Comparison of ENCODE assay signal across 8 cellular contexts in genomic region chr17:81667754-81668153, GRCh38. TPM values are rescaled to one million over a fixed set of nuclear protein-coding genes. Genes with fewer than 3 reads are reported as not detected.
DNase-seq lines count a peak whose midpoint lies in the region; ATAC-seq and TF ChIP-seq lines count a peak whose summit lies in the region.

No MANE protein-coding gene starts in this region.

- peaks cover 38% of the 10 kb centered on the region for H3K4me1 ChIP-seq in CD4-positive, CD25-positive, alpha-beta regulatory T cell (ENCODE audit: control insufficient read depth, insufficient read depth, low read length, poor library complexity, severe bottlenecking)
- H3K4me1 ChIP-seq in KMS-11 (ENCODE audit: low read depth, poor library complexity, severe bottlenecking), result peaks cover 24% of the 10 kb centered on the region

- peaks cover 34% of the 10 kb centered on the region for H3K36me3 ChIP-seq in CD4-positive, CD25-positive, alpha-beta regulatory T cell (ENCODE audit: control insufficient read depth, insufficient read depth, low read length)
- peaks cover 5% of the 10 kb centered on the region; the same call in 1 of the 2 replicates for H3K36me3 ChIP-seq in KMS-11 (ENCODE audit: insufficient read depth)

- no peak for ATAC-seq in CD4-positive, CD25-positive, alpha-beta regulatory T cell (ENCODE audit: low read depth in 2 of 2)
- ATAC-seq in activated T-helper 17 cell treated with anti-CD3 and anti-CD28 coated beads, Interleukin-2, amount 50 U/mL, for 72 hours (replicated peaks), result no peak
- ATAC-seq in memory B cell (ENCODE audit: low read depth) (no peak), GM19463 (IDR thresholded peaks at IDR 0.05; ENCODE audit: unreplicated experiment) (no peak), HG03457 (IDR thresholded peaks at IDR 0.05; ENCODE audit: unreplicated experiment) (no peak)

- no peak overlapping the region; the same call in 1 of the 2 replicates for H3K9ac ChIP-seq in KMS-11

- peak overlapping the region; percentile 88 to 100 (median 96) for H3K4me3 Mint-ChIP-seq in CD4-positive, CD25-positive, alpha-beta regulatory T cell
- peak overlapping the region; percentile 94 for H3K4me3 Mint-ChIP-seq in activated T-helper 17 cell treated with anti-CD3 and anti-CD28 coated beads, Interleukin-2, amount 50 U/mL, for 72 hours
- peak overlapping the region; percentile 93 for H3K4me3 Mint-ChIP-seq in memory B cell

- DNase-seq in CD4-positive, CD25-positive, alpha-beta regulatory T cell, result no peak
- DNase-seq in memory B cell (ENCODE audit: low spot score in 2 of 2), result no peak
- no peak for DNase-seq in activated gamma-delta T cell treated with Interleukin-2 at 50 U/mL for 16 hours
- no peak for DNase-seq in iPS-NIHi11 (ENCODE audit: low spot score)

- no peaks in the 10 kb centered on the region for H3K27me3 Mint-ChIP-seq in CD4-positive, CD25-positive, alpha-beta regulatory T cell
- H3K27me3 Mint-ChIP-seq in activated T-helper 17 cell treated with anti-CD3 and anti-CD28 coated beads, Interleukin-2, amount 50 U/mL, for 72 hours, result no peaks in the 10 kb centered on the region
- H3K27me3 Mint-ChIP-seq in memory B cell, result no peaks in the 10 kb centered on the region

- H3K27me3 ChIP-seq in CD4-positive, CD25-positive, alpha-beta regulatory T cell (ENCODE audit: control insufficient read depth, insufficient read depth, low read length), result no peaks in the 10 kb centered on the region
- no peaks in the 10 kb centered on the region for H3K27me3 ChIP-seq in KMS-11 (ENCODE audit: insufficient read depth, low read depth)

- peak overlapping the region; percentile 53 to 93 (median 83) for H3K27ac Mint-ChIP-seq in CD4-positive, CD25-positive, alpha-beta regulatory T cell
- H3K27ac Mint-ChIP-seq in activated T-helper 17 cell treated with anti-CD3 and anti-CD28 coated beads, Interleukin-2, amount 50 U/mL, for 72 hours, result peak overlapping the region; percentile 96
- H3K27ac Mint-ChIP-seq in memory B cell, result peak overlapping the region; percentile 73

- no peaks in the 10 kb centered on the region for H4K20me1 ChIP-seq in KMS-11 (ENCODE audit: insufficient read depth)

- H2AFZ ChIP-seq in KMS-11 (ENCODE audit: low read depth), result no peak overlapping the region

- H3K9me3 ChIP-seq in CD4-positive, CD25-positive, alpha-beta regulatory T cell (ENCODE audit: control insufficient read depth in 2 of 2, low read length in 2 of 2), result no peaks in the 10 kb centered on the region

- H3K79me2 ChIP-seq in KMS-11 (ENCODE audit: insufficient read depth, low read depth), result peaks cover 42% of the 10 kb centered on the region

- peaks cover 7% of the 10 kb centered on the region for H3K36me3 Mint-ChIP-seq in CD4-positive, CD25-positive, alpha-beta regulatory T cell
- peaks cover 80% of the 10 kb centered on the region for H3K36me3 Mint-ChIP-seq in activated T-helper 17 cell treated with anti-CD3 and anti-CD28 coated beads, Interleukin-2, amount 50 U/mL, for 72 hours (ENCODE audit: low read depth)
- H3K36me3 Mint-ChIP-seq in memory B cell, result peaks cover 11% of the 10 kb centered on the region

- H3K4me3 ChIP-seq in CD4-positive, CD25-positive, alpha-beta regulatory T cell (ENCODE audit: low read depth, low read length), result no peak overlapping the region
- no peak overlapping the region for H3K4me3 ChIP-seq in KMS-11 (IDR thresholded peaks at IDR 0.05; ENCODE audit: insufficient read depth, low read depth, low read length)

- peaks cover 0 to 2% (median 0%) of the 10 kb centered on the region in 7 donors for H3K9me3 Mint-ChIP-seq in CD4-positive, CD25-positive, alpha-beta regulatory T cell
- H3K9me3 Mint-ChIP-seq in activated T-helper 17 cell treated with anti-CD3 and anti-CD28 coated beads, Interleukin-2, amount 50 U/mL, for 72 hours, result no peaks in the 10 kb centered on the region
- H3K9me3 Mint-ChIP-seq in memory B cell, result no peaks in the 10 kb centered on the region

- H3K27ac ChIP-seq in CD4-positive, CD25-positive, alpha-beta regulatory T cell (ENCODE audit: insufficient read depth, low read length, poor library complexity, severe bottlenecking), result no peak overlapping the region
- no peak overlapping the region for H3K27ac ChIP-seq in KMS-11

- TF ChIP-seq CTCF in KMS-11 (conservative IDR thresholded peaks at IDR 0.05; ENCODE audit: low read depth, low read length), result no peak

- peaks cover 8 to 50% (median 21%) of the 10 kb centered on the region in 4 donors for H3K4me1 Mint-ChIP-seq in CD4-positive, CD25-positive, alpha-beta regulatory T cell
- H3K4me1 Mint-ChIP-seq in activated T-helper 17 cell treated with anti-CD3 and anti-CD28 coated beads, Interleukin-2, amount 50 U/mL, for 72 hours, result peaks cover 12% of the 10 kb centered on the region
- peaks cover 17% of the 10 kb centered on the region for H3K4me1 Mint-ChIP-seq in memory B cell

- H3K4me2 ChIP-seq in KMS-11, result peak overlapping the region; percentile 97

RNA-seq across cellular contexts. Expression of gene CCDC137, which starts 1.2 kb away (rescaled TPM):
- total RNA-seq in CD4-positive, CD25-positive, alpha-beta regulatory T cell, result 30.4 TPM
- 10 to 100 TPM; 10.2 to 14.3 (median 12.0) TPM for polyA plus RNA-seq in CD4-positive, CD25-positive, alpha-beta regulatory T cell
- total RNA-seq in activated T-helper 17 cell treated with anti-CD3 and anti-CD28 coated beads, Interleukin-2, amount 50 U/mL, for 72 hours, result 10 to 100 TPM; 29.6 to 48.6 TPM

RNA-seq across cellular contexts. Expression of gene OXLD1, which starts 1.3 kb away (rescaled TPM):
- 37.7 TPM for total RNA-seq in CD4-positive, CD25-positive, alpha-beta regulatory T cell
- polyA plus RNA-seq in CD4-positive, CD25-positive, alpha-beta regulatory T cell, result 100 to 1,000 TPM in 1 of 4 donors, 10 to 100 TPM in 3; 78.4 to 108 (median 84.2) TPM
- total RNA-seq in activated T-helper 17 cell treated with anti-CD3 and anti-CD28 coated beads, Interleukin-2, amount 50 U/mL, for 72 hours, result 10 to 100 TPM; 18.4 to 40.3 TPM

RNA-seq across cellular contexts. Expression of gene PDE6G, which starts 11.4 kb away (rescaled TPM):
- total RNA-seq in CD4-positive, CD25-positive, alpha-beta regulatory T cell, result 0.67 TPM
- 1 to 10 TPM in 2 of 4 donors, under 1 TPM in 1, not detected in 1; 0.94 to 1.4 (median 1.1) TPM for polyA plus RNA-seq in CD4-positive, CD25-positive, alpha-beta regulatory T cell
- 1 to 10 TPM in 1 of 2 donors, under 1 TPM in 1; 0.89 to 1.6 TPM for total RNA-seq in activated T-helper 17 cell treated with anti-CD3 and anti-CD28 coated beads, Interleukin-2, amount 50 U/mL, for 72 hours

RNA-seq across cellular contexts. Expression of gene ARL16, which starts 15.8 kb away (rescaled TPM):
- total RNA-seq in CD4-positive, CD25-positive, alpha-beta regulatory T cell, result 34.7 TPM
- polyA plus RNA-seq in CD4-positive, CD25-positive, alpha-beta regulatory T cell, result 10 to 100 TPM; 24.7 to 27.7 (median 26.3) TPM
- total RNA-seq in activated T-helper 17 cell treated with anti-CD3 and anti-CD28 coated beads, Interleukin-2, amount 50 U/mL, for 72 hours, result 10 to 100 TPM; 12.6 to 20.9 TPM

RNA-seq across cellular contexts. Expression of gene HGS, which starts 16.1 kb away (rescaled TPM):
- 148 TPM for total RNA-seq in CD4-positive, CD25-positive, alpha-beta regulatory T cell
- 10 to 100 TPM; 23.4 to 30.5 (median 27.7) TPM for polyA plus RNA-seq in CD4-positive, CD25-positive, alpha-beta regulatory T cell
- 100 to 1,000 TPM; 118 to 130 TPM for total RNA-seq in activated T-helper 17 cell treated with anti-CD3 and anti-CD28 coated beads, Interleukin-2, amount 50 U/mL, for 72 hours
